In genomic region chrX:130165703-130166502, GRCh38 we compare ENCODE assay signal across 8 cellular contexts. TPM values are rescaled to one million over a fixed set of nuclear protein-coding genes. Genes with fewer than 3 reads are reported as not detected.
DNase-seq lines count a peak whose midpoint lies in the region; ATAC-seq, FAIRE-seq and TF ChIP-seq lines count a peak whose summit lies in the region.

AIFM1 (minus strand) TSS chrX:130165841; CDS start chrX:130165656, 185 bp downstream.

- TF ChIP-seq CTCF in chondrocyte (IDR thresholded peaks at IDR 0.05) (no peak), kidney (IDR thresholded peaks at IDR 0.05; ENCODE audit: borderline replicate concordance, extremely low read depth, insufficient read depth) (no peak)

- peak; percentile 95 for ATAC-seq in HG03439 (IDR thresholded peaks at IDR 0.05; ENCODE audit: unreplicated experiment)

- peak within 1 kb of the TSS; percentile 43 to 84 for H3K9ac ChIP-seq in kidney (ENCODE audit: low read length in 2 of 2)

- no peaks in the 10 kb centered on the region for H3K9me3 Mint-ChIP-seq in chondrocyte (ENCODE audit: low read depth)

- DNase-seq in AG20443 (ENCODE audit: low spot score) (peak; percentile 94), NCI-H510A treated with DMSO at 0.1 percent for 48 hours (lab: John Stamatoyannopoulos, UW) (peak; percentile 98), chondrocyte (ENCODE audit: low spot score) (peak; percentile 97), kidney (peak; percentile 97)
- DNase-seq in activated CD4-positive, alpha-beta T cell treated with anti-CD3 and anti-CD28 coated beads for 24 hours (ENCODE audit: low read depth in 2 of 2), result peak; percentile 68 to 72
- DNase-seq in stimulated activated CD4-positive, alpha-beta T cell treated with anti-CD3 and anti-CD28 coated beads, Interleukin-15, amount 100 ng/mL, for 24 hours, result peak; percentile 91

- peak within 1 kb of the TSS; percentile 96 to 97 for H3K27ac ChIP-seq in kidney (ENCODE audit: low read depth in 2 of 2, low read length in 2 of 2)

- H3K27me3 Mint-ChIP-seq in chondrocyte (ENCODE audit: low read depth), result no peaks in the 10 kb centered on the region

- H3K4me1 ChIP-seq in kidney (ENCODE audit: control insufficient read depth in 1 of 2, insufficient read depth in 1 of 2, low read depth in 1 of 2, low read length in 2 of 2), result peaks cover 0 to 2% of the 10 kb centered on the region in 2 donors

- H3K4me3 ChIP-seq in kidney (ENCODE audit: low read length in 2 of 2), result peak within 1 kb of the TSS; percentile 84 to 89

- no peaks in the 10 kb centered on the region for H3K9me3 ChIP-seq in kidney (ENCODE audit: control insufficient read depth in 1 of 2, low read length in 2 of 2)

- peaks cover 32% of the 10 kb centered on the region for H3K4me1 Mint-ChIP-seq in chondrocyte (ENCODE audit: low read depth)

- H3K36me3 ChIP-seq in kidney (ENCODE audit: control insufficient read depth in 1 of 2, insufficient read depth in 2 of 2, low read length in 2 of 2), result no peaks in the 10 kb centered on the region

- intact Hi-C loops in kidney (cut with DNase I), result no loop called here

- peak within 1 kb of the TSS; percentile 99 for H3K27ac Mint-ChIP-seq in chondrocyte (ENCODE audit: unreplicated experiment)

- peak within 1 kb of the TSS; percentile 94 for H3K4me3 Mint-ChIP-seq in chondrocyte (ENCODE audit: unreplicated experiment)

- no peak for FAIRE-seq in kidney (lab: Jason Lieb, UNC)

- H3K36me3 Mint-ChIP-seq in chondrocyte (ENCODE audit: low read depth), result no peaks in the 10 kb centered on the region

- TF ChIP-seq POLR2A in GM19193 (IDR thresholded peaks at IDR 0.05; ENCODE audit: extremely low read depth, insufficient read depth, insufficient read length), result peak; percentile 88

RNA-seq across cellular contexts. Expression of gene AIFM1, which starts in this region (rescaled TPM):
- total RNA-seq in chondrocyte (29.2 to 30.9 TPM (median 30.2 TPM) in 3 replicates), kidney (55.0 TPM)
- 255 TPM for polyA plus RNA-seq in kidney (ENCODE audit: insufficient read depth, low read depth, low replicate concordance)

Comparison
In these comparisons a context has a peak if more than half of its experiments do, and no peak if none do; other contexts are left out.
1. Peak in every context shown above with its lines: DNase-seq, ATAC-seq, H3K4me3 ChIP-seq and H3K27ac ChIP-seq.